In genomic region chr21:44918107-44918470, GRCh38 we compare ENCODE assay signal across 16 cellular contexts. TPM values are rescaled to one million over a fixed set of nuclear protein-coding genes. Genes with fewer than 3 reads are reported as not detected.
DNase-seq lines count a peak whose midpoint lies in the region; ATAC-seq and TF ChIP-seq lines count a peak whose summit lies in the region.
"Had no signal": no experiment of that assay in that cellular context is flagged by ENCODE, and none has a peak within 500 bp of the region (broad histone marks: within the 10 kb centered on the region; RNA-seq: fewer than 3 reads in every experiment).

No MANE protein-coding gene starts in this region.

- H3K27ac ChIP-seq in stomach, result no peak overlapping the region
- H3K27ac ChIP-seq: hepatocyte, WERI-Rb-1 had no signal

- ATAC-seq in T-helper 17 cell, result no peak
- ATAC-seq in stimulated activated naive B cell treated with anti-CD40 and anti-IgM and Interleukin-4, amounts not matched to agents 10 μg/mL and 1 μg/mL and 100 μg/mL, for 72 hours (replicated peaks), result no peak
- ATAC-seq in GM21390 (IDR thresholded peaks at IDR 0.05; ENCODE audit: unreplicated experiment), result no peak

- TF ChIP-seq CTCF in stomach (IDR thresholded peaks at IDR 0.05), result no peak

- TF ChIP-seq EP300 in stomach (IDR thresholded peaks at IDR 0.05), result no peak

- peaks cover 74% of the 10 kb centered on the region for H3K4me1 Mint-ChIP-seq in activated naive CD4-positive, alpha-beta T cell treated with anti-CD3 and anti-CD28 coated beads, Interleukin-2, amount 50 U/mL, for 24 hours
- H3K4me1 Mint-ChIP-seq in T-helper 17 cell, result peaks cover 62% of the 10 kb centered on the region
- H3K4me1 Mint-ChIP-seq in immature natural killer cell, result peaks cover 80 to 81% of the 10 kb centered on the region in 2 donors
- peaks cover 60 to 97% of the 10 kb centered on the region in 2 donors for H3K4me1 Mint-ChIP-seq in stimulated activated naive B cell treated with anti-CD40 and anti-IgM and Interleukin-4, amounts not matched to agents 10 μg/mL and 1 μg/mL and 100 μg/mL, for 72 hours

- H3K36me3 Mint-ChIP-seq in activated naive CD4-positive, alpha-beta T cell treated with anti-CD3 and anti-CD28 coated beads, Interleukin-2, amount 50 U/mL, for 24 hours, result peaks cover 6% of the 10 kb centered on the region
- H3K36me3 Mint-ChIP-seq in T-helper 17 cell (ENCODE audit: low read depth) (peaks cover 4% of the 10 kb centered on the region), immature natural killer cell (peaks cover 12 to 33% (median 16%) of the 10 kb centered on the region in 3 donors)
- H3K36me3 Mint-ChIP-seq in stimulated activated naive B cell treated with anti-CD40 and anti-IgM and Interleukin-4, amounts not matched to agents 10 μg/mL and 1 μg/mL and 100 μg/mL, for 72 hours, result peaks cover 17 to 48% of the 10 kb centered on the region in 2 donors

- peak overlapping the region in 2 of 4 donors; percentile 44 to 52 for H3K4me3 ChIP-seq in stomach
- H3K4me3 ChIP-seq: hepatocyte, MG63 had no signal

- no peak for DNase-seq in activated naive CD4-positive, alpha-beta T cell treated with anti-CD3 and anti-CD28 coated beads, Interleukin-2, amount 50 U/mL, for 16 hours
- DNase-seq in T-helper 17 cell, result no peak
- DNase-seq in immature natural killer cell, result no peak
- no peak for DNase-seq in stimulated activated naive B cell treated with anti-CD40 and anti-IgM and Interleukin-4, amounts not matched to agents 10 μg/mL and 1 μg/mL and 100 μg/mL, for 72 hours
- DNase-seq in stomach, result no peak
- DNase-seq in OCI-M2 (lab: John Stamatoyannopoulos, UW; ENCODE audit: unreplicated experiment), result no peak
- DNase-seq: MG63; NCI-H2029; NCI-H526 treated with DMSO at 0.1 percent for 48 hours; stimulated activated CD4-positive, alpha-beta T cell treated with anti-CD3 and anti-CD28 coated beads, Interleukin-2, amount 100 ng/mL, for 24 hours; trophoblast cell; WERI-Rb-1 had no signal

- H3K27me3 Mint-ChIP-seq in activated naive CD4-positive, alpha-beta T cell treated with anti-CD3 and anti-CD28 coated beads, Interleukin-2, amount 50 U/mL, for 24 hours, result no peaks in the 10 kb centered on the region
- no peaks in the 10 kb centered on the region for H3K27me3 Mint-ChIP-seq in T-helper 17 cell
- peaks cover 10 to 28% (median 28%) of the 10 kb centered on the region in 3 donors for H3K27me3 Mint-ChIP-seq in immature natural killer cell (ENCODE audit: low read depth in 3 of 3)
- no peaks in the 10 kb centered on the region for H3K27me3 Mint-ChIP-seq in stimulated activated naive B cell treated with anti-CD40 and anti-IgM and Interleukin-4, amounts not matched to agents 10 μg/mL and 1 μg/mL and 100 μg/mL, for 72 hours

- no peaks in the 10 kb centered on the region for H3K9me3 Mint-ChIP-seq in activated naive CD4-positive, alpha-beta T cell treated with anti-CD3 and anti-CD28 coated beads, Interleukin-2, amount 50 U/mL, for 24 hours
- H3K9me3 Mint-ChIP-seq in immature natural killer cell, result no peaks in the 10 kb centered on the region
- no peaks in the 10 kb centered on the region for H3K9me3 Mint-ChIP-seq in stimulated activated naive B cell treated with anti-CD40 and anti-IgM and Interleukin-4, amounts not matched to agents 10 μg/mL and 1 μg/mL and 100 μg/mL, for 72 hours
- H3K9me3 Mint-ChIP-seq: neural crest cell had no signal

- intact Hi-C loops in stomach (cut with DNase I; ENCODE audit: low total_unique reads), result no loop called here

- peaks cover 0 to 38% (median 25%) of the 10 kb centered on the region in 3 donors for H3K27me3 ChIP-seq in stomach

- H3K27ac Mint-ChIP-seq in activated naive CD4-positive, alpha-beta T cell treated with anti-CD3 and anti-CD28 coated beads, Interleukin-2, amount 50 U/mL, for 24 hours, result no peak overlapping the region
- H3K27ac Mint-ChIP-seq in T-helper 17 cell (peak overlapping the region; percentile 96), immature natural killer cell (peak overlapping the region; percentile 93 to 98 (median 95))
- H3K27ac Mint-ChIP-seq in stimulated activated naive B cell treated with anti-CD40 and anti-IgM and Interleukin-4, amounts not matched to agents 10 μg/mL and 1 μg/mL and 100 μg/mL, for 72 hours, result peak overlapping the region; percentile 91

- peak overlapping the region; percentile 98 for H3K4me3 Mint-ChIP-seq in activated naive CD4-positive, alpha-beta T cell treated with anti-CD3 and anti-CD28 coated beads, Interleukin-2, amount 50 U/mL, for 24 hours
- peak overlapping the region; percentile 100 for H3K4me3 Mint-ChIP-seq in T-helper 17 cell
- H3K4me3 Mint-ChIP-seq in immature natural killer cell, result peak overlapping the region; percentile 85 to 100 (median 100)
- H3K4me3 Mint-ChIP-seq in stimulated activated naive B cell treated with anti-CD40 and anti-IgM and Interleukin-4, amounts not matched to agents 10 μg/mL and 1 μg/mL and 100 μg/mL, for 72 hours, result peak overlapping the region; percentile 20 to 65
- H3K4me3 Mint-ChIP-seq: neural crest cell had no signal

- peaks cover 11 to 47% (median 21%) of the 10 kb centered on the region in 4 donors for H3K4me1 ChIP-seq in stomach

- no peaks in the 10 kb centered on the region for H3K9me3 ChIP-seq in T-helper 17 cell (ENCODE audit: control insufficient read depth, low read length, poor library complexity, severe bottlenecking)
- no peaks in the 10 kb centered on the region for H3K9me3 ChIP-seq in stomach
- H3K9me3 ChIP-seq: MG63 had no signal

- H3K36me3 ChIP-seq in stomach, result peaks cover 0 to 3% (median 0%) of the 10 kb centered on the region in 4 donors
- H3K36me3 ChIP-seq: MG63, WERI-Rb-1 had no signal

- WGBS in stomach, 5 donors, result 70 to 87% (median 82%) methylated on average over 5 to 12 of the region's 12 CpGs

- no peak for TF ChIP-seq POLR2A in stomach (IDR thresholded peaks at IDR 0.05)

RNA-seq across cellular contexts. Expression of gene ITGB2, which starts 2.6 kb away (rescaled TPM):
- total RNA-seq in T-helper 17 cell (100 to 1,000 TPM; 248 to 359 TPM), stomach (10 to 100 TPM in 3 of 5 donors, 1 to 10 TPM in 2; 3.5 to 72.2 (median 14.2) TPM)
- polyA plus RNA-seq in immature natural killer cell (1,000 to 10,000 TPM; 1,416 to 2,161 (median 1,452) TPM), stomach (10 to 100 TPM in 2 of 3 donors, 1 to 10 TPM in 1; 6.7 to 25.3 (median 24.1) TPM)

RNA-seq across cellular contexts. Expression of gene SLX9, which starts 21.7 kb away (rescaled TPM):
- total RNA-seq in T-helper 17 cell (10 to 100 TPM; 14.0 to 15.4 TPM), stomach (10 to 100 TPM in 3 of 5 donors, 1 to 10 TPM in 2; 5.4 to 83.4 (median 13.4) TPM)
- polyA plus RNA-seq in immature natural killer cell (10 to 100 TPM in 2 of 3 donors, 1 to 10 TPM in 1; 7.1 to 12.4 (median 11.3) TPM), stomach (10 to 100 TPM; 19.9 to 37.0 (median 24.4) TPM)

RNA-seq across cellular contexts. Expression of gene PTTG1IP, which starts 44.6 kb away (rescaled TPM):
- 100 to 1,000 TPM in 1 of 2 donors, 10 to 100 TPM in 1; 98.4 to 123 TPM for total RNA-seq in T-helper 17 cell
- polyA plus RNA-seq in immature natural killer cell, result 100 to 1,000 TPM in 1 of 3 donors, 10 to 100 TPM in 2; 67.7 to 103 (median 92.9) TPM
- total RNA-seq in stomach, result 100 to 1,000 TPM in 4 of 5 donors, 10 to 100 TPM in 1; 85.7 to 253 (median 164) TPM
- polyA plus RNA-seq in stomach, result 10 to 100 TPM; 61.3 to 96.3 (median 75.8) TPM

Comparison
In these comparisons a context has a peak if more than half of its experiments do, and no peak if none do; other contexts are left out.
1. H3K4me3 Mint-ChIP-seq: peak in every context shown above with its lines; median percentile 100 in T-helper 17 cell; 100 in immature natural killer cell; 98 in activated naive CD4-positive, alpha-beta T cell treated with anti-CD3 and anti-CD28 coated beads, Interleukin-2, amount 50 U/mL, for 24 hours; 42 in stimulated activated naive B cell treated with anti-CD40 and anti-IgM and Interleukin-4, amounts not matched to agents 10 μg/mL and 1 μg/mL and 100 μg/mL, for 72 hours.